ENCODE assay signal across 8 cellular contexts in the genomic region with DNA sequence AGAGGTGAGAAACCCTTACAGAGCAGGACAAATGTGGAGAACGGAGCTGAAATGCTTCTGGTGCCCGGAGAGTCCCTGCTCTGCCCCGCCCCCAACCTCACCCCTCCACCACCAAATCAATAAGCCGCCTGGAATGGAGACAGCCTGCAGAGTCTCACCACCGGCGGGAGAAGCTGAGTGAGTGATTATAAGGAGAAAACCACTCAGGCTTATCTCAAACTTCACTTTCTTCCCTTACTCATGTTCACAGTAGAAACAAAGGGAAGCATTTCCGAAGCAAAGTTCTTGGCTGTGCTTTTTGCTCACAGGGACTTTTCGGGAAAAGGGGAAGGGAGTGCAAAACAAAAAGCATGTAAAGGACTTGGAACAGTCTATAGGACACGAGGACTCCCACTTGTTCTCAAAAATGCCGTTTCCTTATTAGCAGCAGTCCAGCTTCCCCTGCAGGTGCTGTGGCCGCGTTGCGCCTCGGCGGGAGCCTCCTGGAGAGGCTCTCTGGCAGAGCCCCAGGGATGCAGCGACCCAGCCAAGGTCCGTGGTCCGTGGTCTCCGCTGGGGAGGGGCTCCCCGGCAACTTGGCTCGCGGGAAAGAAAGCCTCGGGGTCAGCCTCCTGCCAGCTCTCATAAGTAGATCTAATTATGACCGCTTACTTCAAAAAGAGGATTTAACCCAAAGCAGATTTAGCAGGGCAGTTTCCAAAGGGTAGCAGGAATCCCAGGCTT.
A peak's percentile ranks its signal among the peaks of the same experiment; 100 is the strongest.
DNase-seq lines count a peak whose midpoint lies in the region; ATAC-seq lines count a peak whose summit lies in the region.

No MANE protein-coding gene starts in this region.

- H3K4me3 Mint-ChIP-seq in natural killer cell treated with Interleukin-12 subunit alpha and Interleukin-12 subunit beta and Interleukin-15 and Interleukin-18, amount 100 ng/mL, for 72 hours: no peak overlapping the region

- no peaks in the 10 kb centered on the region for H3K9me3 Mint-ChIP-seq in natural killer cell treated with Interleukin-12 subunit alpha and Interleukin-12 subunit beta and Interleukin-15 and Interleukin-18, amount 100 ng/mL, for 72 hours

- no peaks in the 10 kb centered on the region for H3K36me3 Mint-ChIP-seq in natural killer cell treated with Interleukin-12 subunit alpha and Interleukin-12 subunit beta and Interleukin-15 and Interleukin-18, amount 100 ng/mL, for 72 hours

- peak; percentile 3 for DNase-seq in AG08395 (ENCODE audit: low spot score)
- DNase-seq in HK-2 (ENCODE audit: unreplicated experiment): peak; percentile 13
- peak; percentile 14 for DNase-seq in dedifferentiated amniotic fluid mesenchymal stem cell (ENCODE audit: extremely low spot score)
- DNase-seq in NCI-H774 (lab: John Stamatoyannopoulos, UW): no peak
- no peak for DNase-seq in natural killer cell treated with Interleukin-12 subunit alpha and Interleukin-12 subunit beta and Interleukin-15 and Interleukin-18, amount 100 ng/mL, for 72 hours (ENCODE audit: low spot score)

- H3K36me3 ChIP-seq in mesodermal cell (ENCODE audit: control insufficient read depth, insufficient read depth, low read length): no peaks in the 10 kb centered on the region

- ATAC-seq in HG03432 (IDR thresholded peaks at IDR 0.05; ENCODE audit: unreplicated experiment) (no peak), HG02840 (IDR thresholded peaks at IDR 0.05; ENCODE audit: low FRiP score, unreplicated experiment) (no peak)
- no peak for ATAC-seq in natural killer cell treated with Interleukin-12 subunit alpha and Interleukin-12 subunit beta and Interleukin-15 and Interleukin-18, amount 100 ng/mL, for 72 hours

- 0% methylated on average over 11 to 12 of the region's 24 CpGs for WGBS in mesodermal cell (ENCODE audit: insufficient coverage in 2 of 2), 2 experiments

- peaks cover 8% of the 10 kb centered on the region for H3K4me1 ChIP-seq in mesodermal cell (ENCODE audit: control insufficient read depth, insufficient read depth, low read length, poor library complexity, severe bottlenecking)

- H3K9me3 ChIP-seq in mesodermal cell (ENCODE audit: control insufficient read depth, low read length): no peaks in the 10 kb centered on the region

- H3K27ac ChIP-seq in mesodermal cell (ENCODE audit: low read depth, low read length, severe bottlenecking): peak overlapping the region; percentile 87

- H3K4me3 ChIP-seq in mesodermal cell (ENCODE audit: extremely low read depth, insufficient read depth, low read length, poor library complexity, severe bottlenecking): peak overlapping the region; percentile 34

- H3K27me3 Mint-ChIP-seq in natural killer cell treated with Interleukin-12 subunit alpha and Interleukin-12 subunit beta and Interleukin-15 and Interleukin-18, amount 100 ng/mL, for 72 hours: peaks cover 22 to 29% of the 10 kb centered on the region in 2 donors

- H3K27ac Mint-ChIP-seq in natural killer cell treated with Interleukin-12 subunit alpha and Interleukin-12 subunit beta and Interleukin-15 and Interleukin-18, amount 100 ng/mL, for 72 hours: no peak overlapping the region

- H3K4me1 Mint-ChIP-seq in natural killer cell treated with Interleukin-12 subunit alpha and Interleukin-12 subunit beta and Interleukin-15 and Interleukin-18, amount 100 ng/mL, for 72 hours (ENCODE audit: low read depth in 2 of 2): no peaks in the 10 kb centered on the region

Comparison
In these comparisons a context has a peak if more than half of its experiments do, and no peak if none do; other contexts are left out.
1. DNase-seq: peak in AG08395 (single experiment), HK-2 (single experiment) and dedifferentiated amniotic fluid mesenchymal stem cell (single experiment); none in NCI-H774 (single experiment) and natural killer cell treated with Interleukin-12 subunit alpha and Interleukin-12 subunit beta and Interleukin-15 and Interleukin-18, amount 100 ng/mL, for 72 hours (single experiment).